1 cellular context compared by ENCODE assay signal in the genomic region with DNA sequence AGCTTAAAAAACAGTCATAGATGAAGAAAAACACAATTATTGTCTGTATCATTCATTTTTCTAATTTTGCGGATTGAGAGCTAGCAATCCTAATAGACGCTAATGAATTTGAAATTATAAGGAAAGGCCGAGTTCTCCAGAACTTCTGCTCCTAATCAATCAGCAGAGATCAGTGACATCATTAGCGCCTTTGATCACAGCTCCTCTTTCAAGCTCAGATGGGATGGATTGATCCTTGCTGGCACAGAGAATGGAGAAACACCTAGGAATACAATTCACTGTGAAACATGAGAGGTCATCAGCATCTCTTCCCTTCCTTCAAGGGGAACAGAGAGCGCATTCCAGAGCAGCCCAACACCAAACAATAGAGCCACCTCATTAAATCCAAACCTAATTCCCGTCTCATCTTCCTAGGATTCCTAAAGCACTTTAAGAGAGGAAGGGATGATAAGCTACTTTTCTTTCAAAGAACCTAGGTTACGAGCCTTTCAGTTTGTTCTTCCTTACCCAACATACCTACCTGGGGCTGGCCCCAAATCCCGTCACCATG.
TF ChIP-seq lines count a peak whose summit lies in the region.

No MANE protein-coding gene starts in this region.

TF ChIP-seq in GM23338, 12 proteins besides CTCF, POLR2A, EP300 and RAD21 (continued from another document):
- TF ChIP-seq REST (IDR thresholded peaks at IDR 0.05; ENCODE audit: unreplicated experiment) (no peak), CREB1 (CRISPR knock-in tag; IDR thresholded peaks at IDR 0.05; ENCODE audit: low read depth) (peak; percentile 60; the same call in 1 of the 2 replicates), ZNF114 (CRISPR knock-in tag; IDR thresholded peaks at IDR 0.05) (no peak), NANOG (IDR thresholded peaks at IDR 0.05; ENCODE audit: borderline replicate concordance) (no peak), JUNB (IDR thresholded peaks at IDR 0.05; ENCODE audit: unreplicated experiment) (no peak), ZNF462 (CRISPR knock-in tag; IDR thresholded peaks at IDR 0.05) (peak; percentile 73; the same call in 1 of the 2 replicates), EZH2phosphoT487 (IDR thresholded peaks at IDR 0.05; ENCODE audit: unreplicated experiment) (no peak), ZNF331 (CRISPR knock-in tag; IDR thresholded peaks at IDR 0.05; ENCODE audit: low read depth) (no peak), EZH2 (IDR thresholded peaks at IDR 0.05; ENCODE audit: low read depth, unreplicated experiment) (no peak), POLR2AphosphoS5 (IDR thresholded peaks at IDR 0.05; ENCODE audit: low read depth) (no peak)
- TF ChIP-seq, protein P1, sequence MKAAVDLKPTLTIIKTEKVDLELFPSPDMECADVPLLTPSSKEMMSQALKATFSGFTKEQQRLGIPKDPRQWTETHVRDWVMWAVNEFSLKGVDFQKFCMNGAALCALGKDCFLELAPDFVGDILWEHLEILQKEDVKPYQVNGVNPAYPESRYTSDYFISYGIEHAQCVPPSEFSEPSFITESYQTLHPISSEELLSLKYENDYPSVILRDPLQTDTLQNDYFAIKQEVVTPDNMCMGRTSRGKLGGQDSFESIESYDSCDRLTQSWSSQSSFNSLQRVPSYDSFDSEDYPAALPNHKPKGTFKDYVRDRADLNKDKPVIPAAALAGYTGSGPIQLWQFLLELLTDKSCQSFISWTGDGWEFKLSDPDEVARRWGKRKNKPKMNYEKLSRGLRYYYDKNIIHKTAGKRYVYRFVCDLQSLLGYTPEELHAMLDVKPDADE (IDR thresholded peaks at IDR 0.05): no peak
